ENCODE assay signal across 13 cellular contexts in genomic region chr1:212247179-212247721, GRCh38. TPM values are rescaled to one million over a fixed set of nuclear protein-coding genes. Genes with fewer than 3 reads are reported as not detected.
DNase-seq lines count a peak whose midpoint lies in the region; ATAC-seq and TF ChIP-seq lines count a peak whose summit lies in the region.
"Had no signal": no experiment of that assay in that cellular context is flagged by ENCODE, and none has a peak within 500 bp of the region (broad histone marks: within the 10 kb centered on the region; RNA-seq: fewer than 3 reads in every experiment).

No MANE protein-coding gene starts in this region.

- no peak for TF ChIP-seq EP300 in gastroesophageal sphincter (IDR thresholded peaks at IDR 0.05)

- H3K27ac Mint-ChIP-seq in natural killer cell treated with Interleukin-12 subunit alpha and Interleukin-12 subunit beta and Interleukin-15 and Interleukin-18, amount 100 ng/mL, for 72 hours = no peak overlapping the region
- H3K27ac Mint-ChIP-seq in GM23338 = no peak overlapping the region
- H3K27ac Mint-ChIP-seq: CD4-positive, CD25-positive, alpha-beta regulatory T cell; endodermal cell had no signal

- H3F3A ChIP-seq in GM23338 (replicated peaks; ENCODE audit: low read depth) = no peaks in the 10 kb centered on the region

- H3K36me3 Mint-ChIP-seq in natural killer cell treated with Interleukin-12 subunit alpha and Interleukin-12 subunit beta and Interleukin-15 and Interleukin-18, amount 100 ng/mL, for 72 hours = no peaks in the 10 kb centered on the region
- H3K36me3 Mint-ChIP-seq in GM23338 (ENCODE audit: low read depth) = no peaks in the 10 kb centered on the region

- H3K4me3 ChIP-seq in adrenal gland = no peak overlapping the region
- H3K4me3 ChIP-seq in gastroesophageal sphincter = no peak overlapping the region
- no peak overlapping the region for H3K4me3 ChIP-seq in GM23338

- ATAC-seq in gastroesophageal sphincter (peak; percentile 46), GM23338 (no peak)
- no peak for ATAC-seq in natural killer cell treated with Interleukin-12 subunit alpha and Interleukin-12 subunit beta and Interleukin-15 and Interleukin-18, amount 100 ng/mL, for 72 hours

- H3K27me3 ChIP-seq in adrenal gland = no peaks in the 10 kb centered on the region
- H3K27me3 ChIP-seq in gastroesophageal sphincter = no peaks in the 10 kb centered on the region
- H3K27me3 ChIP-seq in GM23338 (ENCODE audit: insufficient read depth) = no peaks in the 10 kb centered on the region

- TF ChIP-seq POLR2A in adrenal gland (IDR thresholded peaks at IDR 0.05) (no peak), gastroesophageal sphincter (IDR thresholded peaks at IDR 0.05) (no peak)

- no peaks in the 10 kb centered on the region for H3K79me2 ChIP-seq in GM23338 (replicated peaks; ENCODE audit: insufficient read depth)

- H3K4me1 Mint-ChIP-seq in natural killer cell treated with Interleukin-12 subunit alpha and Interleukin-12 subunit beta and Interleukin-15 and Interleukin-18, amount 100 ng/mL, for 72 hours (ENCODE audit: low read depth in 2 of 2) = peaks cover 13 to 19% of the 10 kb centered on the region in 2 donors
- no peaks in the 10 kb centered on the region for H3K4me1 Mint-ChIP-seq in GM23338

- H3K9me3 Mint-ChIP-seq in natural killer cell treated with Interleukin-12 subunit alpha and Interleukin-12 subunit beta and Interleukin-15 and Interleukin-18, amount 100 ng/mL, for 72 hours = no peaks in the 10 kb centered on the region
- no peaks in the 10 kb centered on the region for H3K9me3 Mint-ChIP-seq in GM23338

- no peaks in the 10 kb centered on the region for H3K36me3 ChIP-seq in adrenal gland (replicated peaks in 1 of 2)
- no peaks in the 10 kb centered on the region for H3K36me3 ChIP-seq in gastroesophageal sphincter
- H3K36me3 ChIP-seq in GM23338 (ENCODE audit: insufficient read depth) = no peaks in the 10 kb centered on the region

- intact Hi-C loops in adrenal gland (cut with DNase I) = no loop called here

- no peak overlapping the region for H3K4me2 ChIP-seq in GM23338

- H3K27ac ChIP-seq in adrenal gland = peak overlapping the region in 1 of 5 donors; percentile 27
- peak overlapping the region; percentile 38 to 51 (median 44) for H3K27ac ChIP-seq in gastroesophageal sphincter
- no peak overlapping the region for H3K27ac ChIP-seq in GM23338 (ENCODE audit: low read depth)

- no peaks in the 10 kb centered on the region for H3K9me3 ChIP-seq in adrenal gland (replicated peaks in 1 of 3)
- H3K9me3 ChIP-seq in gastroesophageal sphincter = no peaks in the 10 kb centered on the region

- no peak overlapping the region for H3K4me3 Mint-ChIP-seq in natural killer cell treated with Interleukin-12 subunit alpha and Interleukin-12 subunit beta and Interleukin-15 and Interleukin-18, amount 100 ng/mL, for 72 hours
- no peak overlapping the region for H3K4me3 Mint-ChIP-seq in GM23338
- H3K4me3 Mint-ChIP-seq: CD4-positive, CD25-positive, alpha-beta regulatory T cell; endodermal cell had no signal

- H4K20me1 ChIP-seq in GM23338 (replicated peaks; ENCODE audit: insufficient read depth) = no peaks in the 10 kb centered on the region

- H3K4me1 ChIP-seq in adrenal gland (replicated peaks in 1 of 2) = no peaks in the 10 kb centered on the region
- H3K4me1 ChIP-seq in gastroesophageal sphincter = peaks cover 0 to 37% (median 6%) of the 10 kb centered on the region in 3 donors
- no peaks in the 10 kb centered on the region for H3K4me1 ChIP-seq in GM23338 (ENCODE audit: insufficient read depth)

- peak; percentile 89 for DNase-seq in EH (ENCODE audit: low read depth)
- DNase-seq in adrenal gland = peak in 4 of 7 donors; percentile 18 to 60 (median 26)
- DNase-seq in renal cortical epithelial cell (ENCODE audit: low read depth) = peak; percentile 77
- DNase-seq in T-helper 2 cell = no peak
- DNase-seq in natural killer cell treated with Interleukin-12 subunit alpha and Interleukin-12 subunit beta and Interleukin-15 and Interleukin-18, amount 100 ng/mL, for 72 hours (ENCODE audit: low spot score) = no peak
- DNase-seq in GM23338 (ENCODE audit: low spot score) = no peak
- DNase-seq in NCI-H2029 (lab: John Stamatoyannopoulos, UW) = no peak
- DNase-seq: activated naive CD4-positive, alpha-beta T cell treated with Interleukin-2 at 50 U/mL for 16 hours; CD4-positive, CD25-positive, alpha-beta regulatory T cell; endodermal cell; NCI-H187 treated with DMSO at 0.1 percent for 48 hours; stimulated activated CD8-positive, alpha-beta memory T cell treated with anti-CD3 and anti-CD28 coated beads, Interleukin-4, amount 100 ng/mL, for 48 hours had no signal

- no peaks in the 10 kb centered on the region for H3K9me2 ChIP-seq in GM23338 (ENCODE audit: insufficient read depth)

- H2AFZ ChIP-seq in GM23338 = no peak overlapping the region

- WGBS in adrenal gland, 4 donors = 57 to 68% (median 62%) methylated on average over 8 of the region's 8 CpGs
- 23 to 32% methylated on average over 8 of the region's 8 CpGs for WGBS in gastroesophageal sphincter (ENCODE audit: low coverage in 1 of 2), 2 donors

- no peak for TF ChIP-seq CTCF in adrenal gland (IDR thresholded peaks at IDR 0.05)
- no peak for TF ChIP-seq CTCF in gastroesophageal sphincter (IDR thresholded peaks at IDR 0.05)
- no peak for TF ChIP-seq CTCF in GM23338 (conservative IDR thresholded peaks at IDR 0.05; ENCODE audit: low read depth in 2 of 2)

- H3K27me3 Mint-ChIP-seq in natural killer cell treated with Interleukin-12 subunit alpha and Interleukin-12 subunit beta and Interleukin-15 and Interleukin-18, amount 100 ng/mL, for 72 hours = no peaks in the 10 kb centered on the region
- peaks cover 1% of the 10 kb centered on the region for H3K27me3 Mint-ChIP-seq in GM23338 (ENCODE audit: insufficient read depth, low read depth, poor library complexity)

TF ChIP-seq in GM23338, 12 proteins besides CTCF, POLR2A, EP300 and RAD21:
- TF ChIP-seq CREB1 (CRISPR knock-in tag; IDR thresholded peaks at IDR 0.05; ENCODE audit: low read depth) (no peak), EZH2 (IDR thresholded peaks at IDR 0.05; ENCODE audit: low read depth, unreplicated experiment) (no peak), NANOG (IDR thresholded peaks at IDR 0.05; ENCODE audit: borderline replicate concordance) (no peak), JUNB (IDR thresholded peaks at IDR 0.05; ENCODE audit: unreplicated experiment) (no peak), ZNF114 (CRISPR knock-in tag; IDR thresholded peaks at IDR 0.05) (no peak), EZH2phosphoT487 (IDR thresholded peaks at IDR 0.05; ENCODE audit: unreplicated experiment) (no peak), REST (IDR thresholded peaks at IDR 0.05; ENCODE audit: unreplicated experiment) (no peak), ZNF331 (CRISPR knock-in tag; IDR thresholded peaks at IDR 0.05; ENCODE audit: low read depth) (no peak), ETS1 (IDR thresholded peaks at IDR 0.05) (no peak)

RNA-seq across cellular contexts. Expression of gene PPP2R5A, which starts 38.0 kb away (rescaled TPM):
- total RNA-seq in adrenal gland (10 to 100 TPM; 11.8 to 27.5 (median 24.2) TPM), gastroesophageal sphincter (10 to 100 TPM; 43.2 to 88.9 (median 59.5) TPM), renal cortical epithelial cell (38.9 and 41.7 TPM in 2 replicates)
- polyA plus RNA-seq in adrenal gland (10 to 100 TPM; 13.3 to 19.8 (median 14.5) TPM), GM23338 (2016; fragmentation: Nextera tagmentation; extraction: Ambion mirVana) (12.4 and 16.2 TPM in 2 replicates)
- 10 to 100 TPM; 32.7 to 37.6 TPM for total RNA-seq in natural killer cell treated with Interleukin-12 subunit alpha and Interleukin-12 subunit beta and Interleukin-15 and Interleukin-18, amount 100 ng/mL, for 72 hours
- total RNA-seq in GM23338 (2014; rRNA removed; shearing (Covaris generic)) = 38.3 and 43.5 TPM in 2 replicates

Comparison
In these comparisons a context has a peak if more than half of its experiments do, and no peak if none do; other contexts are left out.
1. DNase-seq: peak in EH (single experiment), adrenal gland (4 of 7) and renal cortical epithelial cell (single experiment); none in T-helper 2 cell (0 of 5), natural killer cell treated with Interleukin-12 subunit alpha and Interleukin-12 subunit beta and Interleukin-15 and Interleukin-18, amount 100 ng/mL, for 72 hours (single experiment), GM23338 (single experiment) and NCI-H2029 (single experiment).